In the genomic region with DNA sequence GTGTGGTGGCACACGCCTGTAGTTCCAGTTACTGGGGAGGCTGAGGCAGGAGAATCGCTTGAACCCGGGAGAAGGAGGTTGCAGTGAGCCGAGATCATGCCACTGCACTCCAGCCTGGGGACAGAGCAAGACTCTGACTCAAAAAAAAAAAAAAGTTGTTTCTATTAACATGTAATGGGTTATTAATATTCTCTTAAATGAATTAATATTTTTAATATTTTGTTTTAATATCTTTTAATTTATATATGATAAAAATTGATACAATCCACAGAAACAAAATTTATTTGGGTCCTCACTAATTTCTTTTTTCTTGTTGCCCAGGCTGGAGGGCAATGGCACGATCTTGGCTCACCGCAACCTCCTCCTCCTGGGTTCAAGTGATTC, we compare ENCODE assay signal across 8 cellular contexts. TPM values are rescaled to one million over a fixed set of nuclear protein-coding genes. Genes with fewer than 3 reads are reported as not detected.
DNase-seq lines count a peak whose midpoint lies in the region; ATAC-seq and TF ChIP-seq lines count a peak whose summit lies in the region.
"Not testable (repeated sequence)": the region's sequence is repeated elsewhere in the genome, so short reads cannot be mapped to it uniquely, and the experiment has no call there.

No MANE protein-coding gene starts in this region.

- peak overlapping the region; percentile 83 for H2AFZ ChIP-seq in PC-9

- H3K27me3 ChIP-seq in PC-9 (ENCODE audit: insufficient read depth, low read depth); gastroesophageal sphincter; mononuclear cell (ENCODE audit: insufficient read depth, low read length); uterus: not testable (repeated sequence)

- H3F3A ChIP-seq in PC-9 (ENCODE audit: insufficient read depth, low read depth), result not testable (repeated sequence)

- peak overlapping the region; percentile 83 for H3K4me2 ChIP-seq in PC-9

- not testable (repeated sequence) for TF ChIP-seq CTCF in GM12864 (IDR thresholded peaks at IDR 0.05; ENCODE audit: low read depth, low read length, missing control alignments); PC-9 (conservative IDR thresholded peaks at IDR 0.05); gastroesophageal sphincter (IDR thresholded peaks at IDR 0.05); uterus (IDR thresholded peaks at IDR 0.05)

- CTCF ChIA-PET in PC-9 (lab: Charles Lee), result not testable (repeated sequence)

- WGBS in gastroesophageal sphincter (ENCODE audit: low coverage in 1 of 2), 2 donors, result 86 to 100% methylated on average over 3 to 6 of the region's 6 CpGs

- BruUV-seq in PC-9 (replicated peaks; lab: Mats Ljungman, UMichigan), result not testable (repeated sequence)

- not testable (repeated sequence) for H3K9me3 Mint-ChIP-seq in activated T-helper 1 cell treated with anti-CD3 and anti-CD28 coated beads, Interleukin-12 subunit alpha, Interleukin-12 subunit beta, Interleukin-2, Interleukin-4 antibody, amounts not matched to agents 30 ng/mL and 10 ng/mL and 1 ng/mL, durations not matched to agents 14 hours and 24 hours and 36 hours; central memory CD8-positive, alpha-beta T cell

- POLR2A ChIA-PET in PC-9 (lab: Charles Lee; ENCODE audit: unreplicated experiment), result not testable (repeated sequence)

- TF ChIP-seq EP300 in gastroesophageal sphincter (IDR thresholded peaks at IDR 0.05), result not testable (repeated sequence)

- not testable (repeated sequence) for H3K9me3 ChIP-seq in PC-9 (ENCODE audit: insufficient read depth, low read depth); gastroesophageal sphincter; mononuclear cell (ENCODE audit: low read depth, low read length); uterus

- peak overlapping the region; percentile 99 for H3K27ac Mint-ChIP-seq in activated T-helper 1 cell treated with anti-CD3 and anti-CD28 coated beads, Interleukin-12 subunit alpha, Interleukin-12 subunit beta, Interleukin-2, Interleukin-4 antibody, amounts not matched to agents 30 ng/mL and 10 ng/mL and 1 ng/mL, durations not matched to agents 14 hours and 24 hours and 36 hours
- peak overlapping the region; percentile 99 for H3K27ac Mint-ChIP-seq in central memory CD8-positive, alpha-beta T cell (ENCODE audit: low read depth)

- H3K36me3 Mint-ChIP-seq in activated T-helper 1 cell treated with anti-CD3 and anti-CD28 coated beads, Interleukin-12 subunit alpha, Interleukin-12 subunit beta, Interleukin-2, Interleukin-4 antibody, amounts not matched to agents 30 ng/mL and 10 ng/mL and 1 ng/mL, durations not matched to agents 14 hours and 24 hours and 36 hours (ENCODE audit: low read depth), result peaks cover 39% of the 10 kb centered on the region
- peaks cover 52% of the 10 kb centered on the region for H3K36me3 Mint-ChIP-seq in central memory CD8-positive, alpha-beta T cell (ENCODE audit: insufficient read depth)

- not testable (repeated sequence) for DNase-seq in GM12864 (ENCODE audit: low read depth); PC-9; activated T-helper 1 cell treated with anti-CD3 and anti-CD28 coated beads, Interleukin-12 subunit alpha, Interleukin-12 subunit beta, Interleukin-2, Interleukin-4 antibody, amounts not matched to agents 30 ng/mL and 10 ng/mL and 1 ng/mL, durations not matched to agents 14 hours and 24 hours and 36 hours (ENCODE audit: low spot score); central memory CD8-positive, alpha-beta T cell (ENCODE audit: low spot score in 2 of 2); skeletal muscle cell (ENCODE audit: low read depth); uterus

- not testable (repeated sequence) for H3K79me2 ChIP-seq in PC-9 (ENCODE audit: low read depth)

- not testable (repeated sequence) for ATAC-seq in central memory CD8-positive, alpha-beta T cell (replicated peaks; ENCODE audit: extremely low read depth, poor library complexity, severe bottlenecking); gastroesophageal sphincter

- peak overlapping the region; percentile 97 for H3K4me3 Mint-ChIP-seq in activated T-helper 1 cell treated with anti-CD3 and anti-CD28 coated beads, Interleukin-12 subunit alpha, Interleukin-12 subunit beta, Interleukin-2, Interleukin-4 antibody, amounts not matched to agents 30 ng/mL and 10 ng/mL and 1 ng/mL, durations not matched to agents 14 hours and 24 hours and 36 hours
- peak overlapping the region; percentile 99 for H3K4me3 Mint-ChIP-seq in central memory CD8-positive, alpha-beta T cell

- not testable (repeated sequence) for H3K9me2 ChIP-seq in PC-9 (ENCODE audit: insufficient read depth)

- intact Hi-C loops in PC-9 (cut with micrococcal nuclease; ENCODE audit: unreplicated experiment), result loop anchor here (1.0 kb wide), 3 partner anchors 39 to 103 kb away; no protein-coding TSS in a partner anchor
- intact Hi-C loops in activated T-helper 1 cell treated with anti-CD3 and anti-CD28 coated beads, Interleukin-12 subunit alpha, Interleukin-12 subunit beta, Interleukin-2, Interleukin-4 antibody, amounts not matched to agents 30 ng/mL and 10 ng/mL and 1 ng/mL, durations not matched to agents 14 hours and 24 hours and 36 hours (cut with micrococcal nuclease), result loop anchor here (1.0 kb wide), 7 partner anchors 28 to 229 kb away; a partner anchor contains a TSS
- intact Hi-C loops in uterus (cut with DNase I; ENCODE audit: low total_unique reads), result not testable (repeated sequence)

- H3K27ac ChIP-seq in PC-9 (peak overlapping the region; percentile 89), gastroesophageal sphincter (peak overlapping the region in 3 of 4 donors; percentile 97 to 99 (median 97)), uterus (peak overlapping the region; percentile 99 to 100)

- H3K27me3 Mint-ChIP-seq in activated T-helper 1 cell treated with anti-CD3 and anti-CD28 coated beads, Interleukin-12 subunit alpha, Interleukin-12 subunit beta, Interleukin-2, Interleukin-4 antibody, amounts not matched to agents 30 ng/mL and 10 ng/mL and 1 ng/mL, durations not matched to agents 14 hours and 24 hours and 36 hours (ENCODE audit: insufficient read depth); central memory CD8-positive, alpha-beta T cell: not testable (repeated sequence)

- H3K36me3 ChIP-seq in PC-9 (ENCODE audit: low read depth) (peaks cover 18% of the 10 kb centered on the region; the same call in 1 of the 2 replicates), gastroesophageal sphincter (peaks cover 0 to 37% of the 10 kb centered on the region in 2 donors)
- not testable (repeated sequence) for H3K36me3 ChIP-seq in uterus

- H3K4me3 ChIP-seq in GM12864 (ENCODE audit: low read depth, low read length) (peak overlapping the region; percentile 98; the same call in 1 of the 2 replicates), PC-9 (peak overlapping the region; percentile 93; the same call in 1 of the 2 replicates), gastroesophageal sphincter (peak overlapping the region in 1 of 2 donors; percentile 80), mononuclear cell (ENCODE audit: low read length) (peak overlapping the region; percentile 100), skeletal muscle cell (ENCODE audit: low read depth, low read length) (peak overlapping the region; percentile 94), uterus (peak overlapping the region; percentile 94 to 100)

- peaks cover 57% of the 10 kb centered on the region for H3K4me1 Mint-ChIP-seq in activated T-helper 1 cell treated with anti-CD3 and anti-CD28 coated beads, Interleukin-12 subunit alpha, Interleukin-12 subunit beta, Interleukin-2, Interleukin-4 antibody, amounts not matched to agents 30 ng/mL and 10 ng/mL and 1 ng/mL, durations not matched to agents 14 hours and 24 hours and 36 hours (ENCODE audit: low read depth)
- peaks cover 43% of the 10 kb centered on the region for H3K4me1 Mint-ChIP-seq in central memory CD8-positive, alpha-beta T cell

- H3K4me1 ChIP-seq in PC-9 (replicated peaks; ENCODE audit: insufficient read depth), result not testable (repeated sequence)
- H3K4me1 ChIP-seq in gastroesophageal sphincter (peaks cover 0 to 39% (median 18%) of the 10 kb centered on the region in 3 donors), mononuclear cell (ENCODE audit: insufficient read depth, low read length) (peaks cover 37% of the 10 kb centered on the region), uterus (peaks cover 0 to 11% of the 10 kb centered on the region in 2 donors)

- TF ChIP-seq POLR2A in gastroesophageal sphincter (IDR thresholded peaks at IDR 0.05); uterus (IDR thresholded peaks at IDR 0.05): not testable (repeated sequence)

- H4K20me1 ChIP-seq in PC-9 (ENCODE audit: insufficient read depth), result not testable (repeated sequence)

RNA-seq across cellular contexts. Expression of a gene that starts 0.6 kb away (rescaled TPM):
- 125 and 160 TPM in 2 replicates for total RNA-seq in PC-9 (2021)
- total RNA-seq in activated T-helper 1 cell treated with anti-CD3 and anti-CD28 coated beads, Interleukin-12 subunit alpha, Interleukin-12 subunit beta, Interleukin-2, Interleukin-4 antibody, amounts not matched to agents 30 ng/mL and 10 ng/mL and 1 ng/mL, durations not matched to agents 14 hours and 24 hours and 36 hours, result 476 and 483 TPM in 2 replicates
- total RNA-seq in gastroesophageal sphincter, result 100 to 1,000 TPM; 259 to 607 (median 482) TPM
- total RNA-seq in mononuclear cell, result 1,812 TPM
- 100 to 1,000 TPM; 207 to 628 (median 416) TPM for total RNA-seq in uterus
